ENCODE assay signal across 12 cellular contexts in genomic region chr1:232953176-232953524, GRCh38. TPM values are rescaled to one million over a fixed set of nuclear protein-coding genes. Genes with fewer than 3 reads are reported as not detected.
DNase-seq lines count a peak whose midpoint lies in the region; ATAC-seq and TF ChIP-seq lines count a peak whose summit lies in the region.
"Had no signal": no experiment of that assay in that cellular context is flagged by ENCODE, and none has a peak within 500 bp of the region (broad histone marks: within the 10 kb centered on the region; RNA-seq: fewer than 3 reads in every experiment).

No MANE protein-coding gene starts in this region.

- TF ChIP-seq CTCF in HFFc6 (IDR thresholded peaks at IDR 0.05) (peak; percentile 10; the same call in 1 of the 2 replicates), WTC11 (IDR thresholded peaks at IDR 0.05) (no peak; the same call in 1 of the 2 replicates), nephron progenitor cell (IDR thresholded peaks at IDR 0.05) (no peak)

- POLR2A ChIA-PET in WTC11 (lab: Charles Lee) = no interaction called here

- H3K27me3 Mint-ChIP-seq in T-helper 1 cell treated with Interleukin-12 subunit alpha and Interleukin-12 subunit beta and Interleukin-4 antibody, amounts not matched to agents 30 μg/mL and 1 μg/mL, for 36 hours (ENCODE audit: low read depth) = no peaks in the 10 kb centered on the region
- H3K27me3 Mint-ChIP-seq in HFFc6 (ENCODE audit: insufficient read depth) (no peaks in the 10 kb centered on the region; the same call in 1 of the 2 replicates), WTC11 (ENCODE audit: low read depth) (no peaks in the 10 kb centered on the region), nephron progenitor cell (ENCODE audit: low read depth, poor library complexity) (peaks cover 3% of the 10 kb centered on the region)
- H3K27me3 Mint-ChIP-seq: activated T-cell treated with anti-CD3 and anti-CD28 coated beads, Interleukin-2, amount 50 U/mL, for 24 hours; stimulated activated naive B cell treated with anti-CD40 and anti-IgM and Interleukin-4, amounts not matched to agents 10 μg/mL and 1 μg/mL and 100 μg/mL, for 72 hours had no signal

- DNase-seq in T-helper 1 cell (no peak), HFFc6 (no peak), WTC11 (ENCODE audit: low spot score) (no peak), nephron progenitor cell (no peak), Ammon's horn (ENCODE audit: low spot score) (no peak), DMS79 treated with DMSO at 0.1 percent for 48 hours (lab: John Stamatoyannopoulos, UW) (no peak)
- DNase-seq: activated T-cell treated with anti-CD3 and anti-CD28 coated beads, Interleukin-2, amount 50 U/mL, for 24 hours; NCI-H2081 treated with DMSO at 0.1 percent for 48 hours; upper lobe of right lung had no signal

- H3K4me1 Mint-ChIP-seq in T-helper 1 cell treated with Interleukin-12 subunit alpha and Interleukin-12 subunit beta and Interleukin-4 antibody, amounts not matched to agents 30 μg/mL and 1 μg/mL, for 36 hours (ENCODE audit: low read depth) = peaks cover 37% of the 10 kb centered on the region
- H3K4me1 Mint-ChIP-seq in HFFc6 (ENCODE audit: low read depth) (peaks cover 45% of the 10 kb centered on the region), WTC11 (peaks cover 49% of the 10 kb centered on the region), nephron progenitor cell (peaks cover 50% of the 10 kb centered on the region)

- H3K27ac Mint-ChIP-seq in T-helper 1 cell treated with Interleukin-12 subunit alpha and Interleukin-12 subunit beta and Interleukin-4 antibody, amounts not matched to agents 30 μg/mL and 1 μg/mL, for 36 hours = no peak overlapping the region
- no peak overlapping the region for H3K27ac Mint-ChIP-seq in HFFc6
- H3K27ac Mint-ChIP-seq in WTC11 = no peak overlapping the region
- no peak overlapping the region for H3K27ac Mint-ChIP-seq in nephron progenitor cell
- H3K27ac Mint-ChIP-seq: activated T-cell treated with anti-CD3 and anti-CD28 coated beads, Interleukin-2, amount 50 U/mL, for 24 hours; stimulated activated naive B cell treated with anti-CD40 and anti-IgM and Interleukin-4, amounts not matched to agents 10 μg/mL and 1 μg/mL and 100 μg/mL, for 72 hours had no signal

- H3K4me3 Mint-ChIP-seq in T-helper 1 cell treated with Interleukin-12 subunit alpha and Interleukin-12 subunit beta and Interleukin-4 antibody, amounts not matched to agents 30 μg/mL and 1 μg/mL, for 36 hours = peak overlapping the region; percentile 2
- H3K4me3 Mint-ChIP-seq in HFFc6 (no peak overlapping the region), WTC11 (peak overlapping the region; percentile 91; the same call in 1 of the 2 replicates), nephron progenitor cell (peak overlapping the region; percentile 97)

- peaks cover 22% of the 10 kb centered on the region for H3K36me3 Mint-ChIP-seq in T-helper 1 cell treated with Interleukin-12 subunit alpha and Interleukin-12 subunit beta and Interleukin-4 antibody, amounts not matched to agents 30 μg/mL and 1 μg/mL, for 36 hours (ENCODE audit: low read depth)
- peaks cover 20% of the 10 kb centered on the region for H3K36me3 Mint-ChIP-seq in HFFc6 (ENCODE audit: low read depth)
- H3K36me3 Mint-ChIP-seq in WTC11 = peaks cover 34% of the 10 kb centered on the region
- peaks cover 37% of the 10 kb centered on the region for H3K36me3 Mint-ChIP-seq in nephron progenitor cell (ENCODE audit: low read depth)

- H3K9me3 Mint-ChIP-seq in T-helper 1 cell treated with Interleukin-12 subunit alpha and Interleukin-12 subunit beta and Interleukin-4 antibody, amounts not matched to agents 30 μg/mL and 1 μg/mL, for 36 hours = peaks cover 6% of the 10 kb centered on the region
- H3K9me3 Mint-ChIP-seq in HFFc6 = no peaks in the 10 kb centered on the region
- peaks cover 14% of the 10 kb centered on the region for H3K9me3 Mint-ChIP-seq in WTC11
- peaks cover 14% of the 10 kb centered on the region for H3K9me3 Mint-ChIP-seq in nephron progenitor cell

- CTCF ChIA-PET in WTC11 (lab: Charles Lee) = interaction anchor here (0.5 to 2.0 kb wide), 10 partner anchors 9 to 326 kb away, joined by 3 to 8 read pairs (median 4); partner anchors contain the start of gene SIPA1L2

- ATAC-seq in WTC11 (no peak), HG02759 (IDR thresholded peaks at IDR 0.05; ENCODE audit: unreplicated experiment) (no peak)

TF ChIP-seq in WTC11, 78 proteins besides CTCF, POLR2A, EP300 and RAD21:
- TF ChIP-seq ZNF671 (CRISPR knock-in tag; IDR thresholded peaks at IDR 0.05) = no peak
- no peak for TF ChIP-seq ZNF219 (CRISPR knock-in tag; IDR thresholded peaks at IDR 0.05; ENCODE audit: borderline replicate concordance)
- no peak for TF ChIP-seq KAT7 (CRISPR knock-in tag; IDR thresholded peaks at IDR 0.05; ENCODE audit: borderline replicate concordance)
- TF ChIP-seq PRRX2 (CRISPR knock-in tag; IDR thresholded peaks at IDR 0.05) = no peak
- no peak for TF ChIP-seq JAZF1 (CRISPR knock-in tag; IDR thresholded peaks at IDR 0.05)
- no peak for TF ChIP-seq OVOL2 (CRISPR knock-in tag; IDR thresholded peaks at IDR 0.05; ENCODE audit: borderline replicate concordance)
- no peak for TF ChIP-seq HMGA2 (CRISPR knock-in tag; IDR thresholded peaks at IDR 0.05)
- no peak for TF ChIP-seq FOXP1 (CRISPR knock-in tag; IDR thresholded peaks at IDR 0.05; ENCODE audit: borderline replicate concordance)
- TF ChIP-seq SMAD3 (CRISPR knock-in tag; IDR thresholded peaks at IDR 0.05; ENCODE audit: borderline replicate concordance) = no peak
- TF ChIP-seq GRHL2 (CRISPR knock-in tag; IDR thresholded peaks at IDR 0.05; ENCODE audit: insufficient replicate concordance, severe bottlenecking) = no peak
- TF ChIP-seq, protein P1, sequence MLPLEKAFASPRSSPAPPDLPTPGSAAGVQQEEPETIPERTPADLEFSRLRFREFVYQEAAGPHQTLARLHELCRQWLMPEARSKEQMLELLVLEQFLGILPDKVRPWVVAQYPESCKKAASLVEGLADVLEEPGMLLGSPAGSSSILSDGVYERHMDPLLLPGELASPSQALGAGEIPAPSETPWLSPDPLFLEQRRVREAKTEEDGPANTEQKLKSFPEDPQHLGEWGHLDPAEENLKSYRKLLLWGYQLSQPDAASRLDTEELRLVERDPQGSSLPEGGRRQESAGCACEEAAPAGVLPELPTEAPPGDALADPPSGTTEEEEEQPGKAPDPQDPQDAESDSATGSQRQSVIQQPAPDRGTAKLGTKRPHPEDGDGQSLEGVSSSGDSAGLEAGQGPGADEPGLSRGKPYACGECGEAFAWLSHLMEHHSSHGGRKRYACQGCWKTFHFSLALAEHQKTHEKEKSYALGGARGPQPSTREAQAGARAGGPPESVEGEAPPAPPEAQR (CRISPR knock-in tag; IDR thresholded peaks at IDR 0.05) = no peak
TF ChIP-seq in WTC11: peak in this region for 0.

RNA-seq across cellular contexts. Expression of gene NTPCR, which starts 2.7 kb away (rescaled TPM):
- total RNA-seq in HFFc6 (2021; fragmentation: NEBNext Ultra II Directional; extraction: Animal tissue kit (Norgen Biotek cat#: 25700)) = 10 to 100 TPM; 25.5 to 31.8 (median 28.2) TPM
- total RNA-seq in WTC11 (2021) = 102 to 109 TPM (median 103 TPM) in 3 replicates
